In the genomic region with DNA sequence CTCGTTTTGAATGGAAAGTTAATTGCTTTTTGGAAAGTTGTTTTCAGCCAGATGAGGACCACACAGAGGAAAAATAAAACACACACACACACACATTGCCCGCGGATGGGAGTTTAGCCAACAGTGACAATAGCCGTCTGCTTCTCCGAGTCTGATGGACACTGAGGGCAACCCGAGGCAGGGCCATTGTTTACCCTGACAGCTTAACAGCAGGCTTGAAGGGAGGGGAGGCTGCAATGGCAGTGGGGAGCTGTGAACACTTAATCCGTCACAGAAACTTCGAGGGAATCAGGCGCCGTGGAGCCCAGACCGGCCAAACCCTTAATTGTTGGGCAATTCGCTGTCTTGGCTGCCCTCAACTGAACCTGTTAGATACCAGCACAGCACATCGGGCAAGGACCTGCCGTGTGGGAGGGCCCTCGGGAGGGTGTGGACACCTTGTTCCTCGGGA, we compare ENCODE assay signal across 14 cellular contexts.
A peak's percentile ranks its signal among the peaks of the same experiment; 100 is the strongest.
DNase-seq lines count a peak whose midpoint lies in the region; ATAC-seq and TF ChIP-seq lines count a peak whose summit lies in the region.
"Had no signal": no experiment of that assay in that cellular context is flagged by ENCODE, and none has a peak within 500 bp of the region (broad histone marks: within the 10 kb centered on the region; RNA-seq: fewer than 3 reads in every experiment).

No MANE protein-coding gene starts in this region.

- TF ChIP-seq POLR2A in heart left ventricle (IDR thresholded peaks at IDR 0.05): no peak
- no peak for TF ChIP-seq POLR2A in esophagus squamous epithelium (IDR thresholded peaks at IDR 0.05)

- H3K9me3 Mint-ChIP-seq in neural crest cell: no peaks in the 10 kb centered on the region
- H3K9me3 Mint-ChIP-seq in activated naive CD4-positive, alpha-beta T cell treated with anti-CD3 and anti-CD28 coated beads, Interleukin-2, amount 50 U/mL, for 72 hours: no peaks in the 10 kb centered on the region
- H3K9me3 Mint-ChIP-seq: activated CD4-positive, alpha-beta memory T cell treated with anti-CD3 and anti-CD28 coated beads for 36 hours; T-helper 2 cell treated with Interferon-gamma antibody and Interleukin-4, amounts not matched to agents 5 μg/mL and 100 μg/mL, for 36 hours had no signal

- H3K4me1 ChIP-seq in heart left ventricle (peaks cover 0 to 43% (median 6%) of the 10 kb centered on the region in 12 donors), esophagus squamous epithelium (peaks cover 0 to 67% (median 26%) of the 10 kb centered on the region in 3 donors)

- ATAC-seq in left cardiac atrium (peak; percentile 60 to 68), heart left ventricle (no peak), GM19328 (IDR thresholded peaks at IDR 0.05; ENCODE audit: unreplicated experiment) (no peak)
- no peak for ATAC-seq in activated naive CD4-positive, alpha-beta T cell treated with anti-CD3 and anti-CD28 coated beads, Interleukin-2, amount 50 U/mL, for 72 hours

- DNase-seq in left cardiac atrium (peak; percentile 30), heart left ventricle (no peak), esophagus squamous epithelium (lab: John Stamatoyannopoulos, UW) (no peak), neural crest cell (ENCODE audit: low read depth, low spot score) (peak; percentile 26), ureter (ENCODE audit: low spot score) (peak; percentile 57), NCI-H187 treated with DMSO at 0.1 percent for 48 hours (lab: John Stamatoyannopoulos, UW) (no peak)
- no peak for DNase-seq in activated naive CD4-positive, alpha-beta T cell treated with anti-CD3 and anti-CD28 coated beads, Interleukin-2, amount 50 U/mL, for 72 hours (ENCODE audit: low spot score in 2 of 2)
- DNase-seq: activated CD4-positive, alpha-beta memory T cell treated with anti-CD3 and anti-CD28 coated beads for 36 hours; brain microvascular endothelial cell; DMS 273 treated with DMSO at 0.1 percent for 48 hours had no signal

- H3K4me3 Mint-ChIP-seq in neural crest cell: no peak overlapping the region
- H3K4me3 Mint-ChIP-seq: activated CD4-positive, alpha-beta memory T cell treated with anti-CD3 and anti-CD28 coated beads for 36 hours; T-helper 2 cell treated with Interferon-gamma antibody and Interleukin-4, amounts not matched to agents 5 μg/mL and 100 μg/mL, for 36 hours had no signal

- H3K9me3 ChIP-seq in heart left ventricle: no peaks in the 10 kb centered on the region
- no peaks in the 10 kb centered on the region for H3K9me3 ChIP-seq in esophagus squamous epithelium

- TF ChIP-seq CTCF in heart left ventricle (IDR thresholded peaks at IDR 0.05): no peak
- no peak for TF ChIP-seq CTCF in esophagus squamous epithelium (IDR thresholded peaks at IDR 0.05)
- no peak for TF ChIP-seq CTCF in neural crest cell (conservative IDR thresholded peaks at IDR 0.05)

- H3K27ac Mint-ChIP-seq in neural crest cell (ENCODE audit: unreplicated experiment): peak overlapping the region; percentile 19
- no peak overlapping the region for H3K27ac Mint-ChIP-seq in activated naive CD4-positive, alpha-beta T cell treated with anti-CD3 and anti-CD28 coated beads, Interleukin-2, amount 50 U/mL, for 72 hours
- H3K27ac Mint-ChIP-seq: activated CD4-positive, alpha-beta memory T cell treated with anti-CD3 and anti-CD28 coated beads for 36 hours; T-helper 2 cell treated with Interferon-gamma antibody and Interleukin-4, amounts not matched to agents 5 μg/mL and 100 μg/mL, for 36 hours had no signal

- H3K4me3 ChIP-seq in heart left ventricle (no peak overlapping the region), esophagus squamous epithelium (peak overlapping the region in 1 of 4 donors; percentile 18)
- H3K4me3 ChIP-seq: skin epidermis had no signal

- H3K36me3 ChIP-seq in heart left ventricle: no peaks in the 10 kb centered on the region
- H3K36me3 ChIP-seq in esophagus squamous epithelium: no peaks in the 10 kb centered on the region
- H3K36me3 ChIP-seq: brain microvascular endothelial cell had no signal

- no peaks in the 10 kb centered on the region for H3K36me3 Mint-ChIP-seq in neural crest cell (ENCODE audit: low read depth)
- no peaks in the 10 kb centered on the region for H3K36me3 Mint-ChIP-seq in activated naive CD4-positive, alpha-beta T cell treated with anti-CD3 and anti-CD28 coated beads, Interleukin-2, amount 50 U/mL, for 72 hours
- H3K36me3 Mint-ChIP-seq: activated CD4-positive, alpha-beta memory T cell treated with anti-CD3 and anti-CD28 coated beads for 36 hours had no signal

- peaks cover 54% of the 10 kb centered on the region for H3K4me1 Mint-ChIP-seq in neural crest cell

- H3K27me3 Mint-ChIP-seq in neural crest cell (ENCODE audit: low read depth): peaks cover 20% of the 10 kb centered on the region

- WGBS in heart left ventricle, 4 donors: 59 to 68% (median 64%) methylated on average over 14 to 16 of the region's 16 CpGs
- 48 to 53% methylated on average over 5 to 6 of the region's 16 CpGs for WGBS in esophagus squamous epithelium, 2 donors

- H3K27me3 ChIP-seq in heart left ventricle: peaks cover 0 to 3% (median 0%) of the 10 kb centered on the region in 9 donors
- no peaks in the 10 kb centered on the region for H3K27me3 ChIP-seq in esophagus squamous epithelium
- H3K27me3 ChIP-seq: brain microvascular endothelial cell had no signal

- intact Hi-C loops in left cardiac atrium (cut with DNase I) (no loop called here), heart left ventricle (cut with DNase I) (loop anchor here in 1 of 10 donors (5.0 kb wide), 1 partner anchor 38 kb away; no protein-coding TSS in a partner anchor), esophagus squamous epithelium (cut with DNase I) (no loop called here)

- H3K27ac ChIP-seq in heart left ventricle (no peak overlapping the region), esophagus squamous epithelium (peak overlapping the region in 3 of 4 donors; percentile 34 to 56 (median 50))
- H3K27ac ChIP-seq: brain microvascular endothelial cell, epithelial cell of prostate had no signal

Comparison
In these comparisons a context has a peak if more than half of its experiments do, and no peak if none do; other contexts are left out.
1. ATAC-seq: peak in left cardiac atrium (2 of 2); none in heart left ventricle (0 of 4), GM19328 (single experiment) and activated naive CD4-positive, alpha-beta T cell treated with anti-CD3 and anti-CD28 coated beads, Interleukin-2, amount 50 U/mL, for 72 hours (0 of 2).
2. DNase-seq: peak in left cardiac atrium (single experiment), neural crest cell (single experiment) and ureter (single experiment); none in heart left ventricle (0 of 5), esophagus squamous epithelium (single experiment), activated naive CD4-positive, alpha-beta T cell treated with anti-CD3 and anti-CD28 coated beads, Interleukin-2, amount 50 U/mL, for 72 hours (0 of 2) and NCI-H187 treated with DMSO at 0.1 percent for 48 hours (single experiment).
3. H3K27ac ChIP-seq: peak in esophagus squamous epithelium (3 of 4); none in heart left ventricle (0 of 12).